Comparison of ENCODE assay signal across 29 cellular contexts in genomic region chr21:34730756-34731445, GRCh38.
"Had no signal": no experiment of that assay in that cellular context is flagged by ENCODE, and none has a peak within 500 bp of the region (broad histone marks: within the 10 kb centered on the region; RNA-seq: fewer than 3 reads in every experiment).

No MANE protein-coding gene starts in this region.

- H3K4me3 ChIP-seq: esophagus muscularis mucosa, left ventricle myocardium inferior, lung, skin epidermis, tibial artery, upper lobe of right lung had no signal

- DNase-seq: activated CD4-positive, alpha-beta memory T cell treated with anti-CD3 and anti-CD28 coated beads, Interleukin-2, amount 10 ng/mL, durations not matched to agents 7 days and 5 days; activated CD4-positive, alpha-beta T cell treated with anti-CD3 and anti-CD28 coated beads for 1 hour; activated CD4-positive, alpha-beta T cell treated with anti-CD3 and anti-CD28 coated beads, Interleukin-2, amount 10 ng/mL, durations not matched to agents 7 days and 5 days; activated CD8-positive, alpha-beta memory T cell treated with anti-CD3 and anti-CD28 coated beads, Interleukin-2, amount 50 U/mL, for 48 hours; activated gamma-delta T cell; activated naive CD4-positive, alpha-beta T cell treated with anti-CD3 and anti-CD28 coated beads, Interleukin-2, amount 50 U/mL, for 16 hours; activated naive CD8-positive, alpha-beta T cell treated with anti-CD3 and anti-CD28 coated beads, Interleukin-2, amount 50 U/mL, for 24 hours; activated T-cell treated with anti-CD3 and anti-CD28 coated beads, Interleukin-2, amount 50 U/mL, for 24 hours; amygdala; dermis blood vessel endothelial cell; effector CD8-positive, alpha-beta T cell; left ventricle myocardium inferior; naive B cell; nephron progenitor cell; retina; stimulated activated CD4-positive, alpha-beta T cell treated with anti-CD3 and anti-CD28 coated beads, Interleukin-12 subunit alpha, Interleukin-12 subunit beta, amount 100 ng/mL, for 4 hours; stimulated activated CD4-positive, alpha-beta T cell treated with anti-CD3 and anti-CD28 coated beads, Interleukin-4, amount 100 ng/mL, for 1 hour; substantia nigra; SW 1271; T-helper 9 cell; upper lobe of right lung; WERI-Rb-1 had no signal

- H3K27ac ChIP-seq: esophagus muscularis mucosa, left ventricle myocardium inferior, neutrophil, tibial artery, upper lobe of right lung, WERI-Rb-1 had no signal

- H3K4me1 ChIP-seq: esophagus muscularis mucosa, left ventricle myocardium inferior, upper lobe of right lung had no signal

- H3K9me3 ChIP-seq: esophagus muscularis mucosa, left ventricle myocardium inferior, neutrophil, tibial artery, upper lobe of right lung had no signal

- H3K36me3 ChIP-seq: esophagus muscularis mucosa, left ventricle myocardium inferior, neutrophil, tibial artery, upper lobe of right lung, WERI-Rb-1 had no signal

- H3K27me3 ChIP-seq: esophagus muscularis mucosa, neutrophil, tibial artery had no signal

- ATAC-seq: activated naive CD8-positive, alpha-beta T cell treated with anti-CD3 and anti-CD28 coated beads, Interleukin-2, amount 50 U/mL, for 24 hours; sciatic nerve; stimulated activated effector memory CD8-positive, alpha-beta T cell treated with anti-CD3 and anti-CD28 coated beads, Interleukin-12 subunit alpha, Interleukin-12 subunit beta, amount 100 ng/mL, for 72 hours; upper lobe of right lung had no signal
